Comparison of ENCODE assay signal across 11 cellular contexts in the genomic region with DNA sequence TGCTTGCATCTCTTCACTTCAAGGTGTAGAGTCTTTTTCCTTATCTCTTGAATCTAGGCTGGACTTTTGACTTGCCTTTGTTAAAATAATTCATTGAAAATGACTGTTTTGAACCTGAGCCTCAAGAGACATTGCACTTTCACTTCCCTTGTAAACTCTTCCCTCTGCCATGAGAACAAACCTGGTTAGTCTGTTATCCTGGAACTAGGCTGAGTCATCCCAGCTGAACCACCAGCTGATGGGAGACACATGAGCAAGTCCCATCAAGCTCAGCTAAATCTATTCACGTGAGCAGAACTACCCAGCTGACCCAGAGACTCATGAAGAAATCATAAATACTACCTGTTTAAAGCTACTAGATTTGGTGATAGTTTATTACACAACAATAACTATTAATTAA.
DNase-seq lines count a peak whose midpoint lies in the region; ATAC-seq and TF ChIP-seq lines count a peak whose summit lies in the region.
"Had no signal": no experiment of that assay in that cellular context is flagged by ENCODE, and none has a peak within 500 bp of the region (broad histone marks: within the 10 kb centered on the region; RNA-seq: fewer than 3 reads in every experiment).

No MANE protein-coding gene starts in this region.

- in situ Hi-C loops in HAP-1 (cut with MboI; ENCODE audit: low sequenced_read_pairs), result no loop called here

- DNase-seq in NCI-H82 (lab: John Stamatoyannopoulos, UW) (peak; percentile 6), NCI-H82 treated with DMSO at 0.1 percent for 48 hours (lab: John Stamatoyannopoulos, UW; ENCODE audit: unreplicated experiment) (no peak), RWPE1 (ENCODE audit: low spot score) (peak; percentile 68), skeletal muscle cell (ENCODE audit: low read depth) (peak; percentile 5), NCI-H69 (lab: John Stamatoyannopoulos, UW) (no peak), HAP-1 (ENCODE audit: low spot score in 2 of 2) (no peak), body of pancreas (no peak)
- DNase-seq: activated effector memory CD4-positive, alpha-beta T cell treated with anti-CD3 and anti-CD28 coated beads, Interleukin-2, amount 50 U/mL, for 16 hours; NCI-H524 had no signal

- intact Hi-C loops in body of pancreas (cut with DNase I), result no loop called here

- 13% methylated on average over 1 of the region's 1 CpG for WGBS in body of pancreas, 2 donors

- TF ChIP-seq POLR2A in body of pancreas (IDR thresholded peaks at IDR 0.05), result no peak

- H3K9me3 ChIP-seq in HAP-1 (no peaks in the 10 kb centered on the region), body of pancreas (no peaks in the 10 kb centered on the region)

- H3K4me1 ChIP-seq in HAP-1, result no peaks in the 10 kb centered on the region
- no peaks in the 10 kb centered on the region for H3K4me1 ChIP-seq in body of pancreas

- ATAC-seq in HG03095 (IDR thresholded peaks at IDR 0.05; ENCODE audit: unreplicated experiment) (peak; percentile 70), body of pancreas (no peak)

- POLR2A ChIA-PET in RWPE1 (lab: Yijun Ruan, JAX; ENCODE audit: low non-redundant PET), result interaction anchor here (0.7 kb wide), 1 partner anchor 719 kb away, joined by 4 read pairs; no protein-coding TSS in a partner anchor

- no peaks in the 10 kb centered on the region for H3K36me3 ChIP-seq in HAP-1 (replicated peaks)
- H3K36me3 ChIP-seq in body of pancreas (replicated peaks in 1 of 2; ENCODE audit: insufficient read depth in 1 of 2, low read depth in 2 of 2), result no peaks in the 10 kb centered on the region

- TF ChIP-seq CTCF in RWPE1 (conservative IDR thresholded peaks at IDR 0.05; ENCODE audit: low read depth) (no peak), body of pancreas (IDR thresholded peaks at IDR 0.05) (no peak)

- H3K27me3 ChIP-seq in HAP-1 (ENCODE audit: low read depth) (no peaks in the 10 kb centered on the region), body of pancreas (no peaks in the 10 kb centered on the region)

- CTCF ChIA-PET in RWPE1 (lab: Yijun Ruan, JAX), result interaction anchor here (0.7 kb wide), 2 partner anchors 9 to 527 kb away, joined by 3 to 5 read pairs; no protein-coding TSS in a partner anchor

- H3K27ac ChIP-seq in RWPE1, result no peak overlapping the region
- H3K27ac ChIP-seq in body of pancreas, result no peak overlapping the region
- H3K27ac ChIP-seq: 22Rv1 had no signal

- H3K4me3 ChIP-seq in skeletal muscle cell (ENCODE audit: low read depth, low read length) (no peak overlapping the region), HAP-1 (no peak overlapping the region), body of pancreas (no peak overlapping the region)

Comparison
In these comparisons a context has a peak if more than half of its experiments do, and no peak if none do; other contexts are left out.
1. DNase-seq: peak in NCI-H82 (single experiment), RWPE1 (single experiment) and skeletal muscle cell (single experiment); none in NCI-H82 treated with DMSO at 0.1 percent for 48 hours (single experiment), NCI-H69 (single experiment), HAP-1 (0 of 2) and body of pancreas (0 of 4).